Comparison of ENCODE assay signal across 17 cellular contexts in the genomic region with DNA sequence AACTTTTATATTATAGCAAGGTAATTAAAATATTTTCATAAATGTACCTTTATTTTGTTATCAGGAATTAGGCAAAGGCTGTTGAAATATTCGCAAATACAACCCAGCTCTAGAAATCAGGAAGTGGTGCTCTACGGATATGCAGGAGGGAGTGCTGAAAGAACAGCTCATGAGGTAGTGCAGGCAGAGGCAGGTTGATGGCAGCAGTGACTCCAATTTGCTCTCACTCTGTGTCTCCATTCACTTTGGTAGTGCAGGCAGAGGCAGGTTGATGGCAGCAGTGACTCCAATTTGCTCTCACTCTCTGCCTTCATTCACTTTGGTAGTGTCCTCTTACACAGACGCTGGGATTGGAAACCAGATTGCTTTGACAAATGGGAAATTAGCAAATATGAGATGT.
A peak's percentile ranks its signal among the peaks of the same experiment; 100 is the strongest.
DNase-seq lines count a peak whose midpoint lies in the region; ATAC-seq, FAIRE-seq and TF ChIP-seq lines count a peak whose summit lies in the region.
"Had no signal": no experiment of that assay in that cellular context is flagged by ENCODE, and none has a peak within 500 bp of the region (broad histone marks: within the 10 kb centered on the region; RNA-seq: fewer than 3 reads in every experiment).

No MANE protein-coding gene starts in this region.

- DNase-seq in A172 (ENCODE audit: low spot score) (peak; percentile 19), GM23338 (ENCODE audit: low spot score) (peak; percentile 62), NCI-H2029 (lab: John Stamatoyannopoulos, UW) (peak; percentile 59), chondrocyte (ENCODE audit: low spot score) (no peak), NCI-H146 (lab: John Stamatoyannopoulos, UW) (no peak), GM12892 (ENCODE audit: insufficient read length) (no peak)
- DNase-seq in stimulated activated naive B cell treated with anti-CD40 and anti-IgM and Interleukin-4, amounts not matched to agents 10 μg/mL and 1 μg/mL and 100 μg/mL, for 72 hours = no peak
- DNase-seq: activated CD4-positive, CD25-positive, alpha-beta regulatory T cell; activated naive CD4-positive, alpha-beta T cell treated with Interleukin-2 at 50 U/mL for 16 hours; DND-41; effector CD4-positive, alpha-beta T cell; foreskin fibroblast; NCI-H187 treated with DMSO at 0.1 percent for 48 hours; pancreas; spleen had no signal

- no peak overlapping the region for H3K27ac ChIP-seq in GM23338 (ENCODE audit: low read depth)
- H3K27ac ChIP-seq: pancreas, spleen, thoracic aorta had no signal

- FAIRE-seq in GM12892 (lab: Jason Lieb, UNC) = no peak
- FAIRE-seq: pancreas had no signal

- H3K27ac Mint-ChIP-seq in GM23338 = no peak overlapping the region
- no peak overlapping the region for H3K27ac Mint-ChIP-seq in chondrocyte (ENCODE audit: unreplicated experiment)
- H3K27ac Mint-ChIP-seq in stimulated activated naive B cell treated with anti-CD40 and anti-IgM and Interleukin-4, amounts not matched to agents 10 μg/mL and 1 μg/mL and 100 μg/mL, for 72 hours = no peak overlapping the region

- no peaks in the 10 kb centered on the region for H3K36me3 ChIP-seq in GM23338 (ENCODE audit: insufficient read depth)
- H3K36me3 ChIP-seq: pancreas, spleen, thoracic aorta had no signal

- ATAC-seq in GM23338 (peak; percentile 95), GM18909 (IDR thresholded peaks at IDR 0.05; ENCODE audit: poor library complexity, unreplicated experiment) (no peak)
- no peak for ATAC-seq in stimulated activated naive B cell treated with anti-CD40 and anti-IgM and Interleukin-4, amounts not matched to agents 10 μg/mL and 1 μg/mL and 100 μg/mL, for 72 hours (replicated peaks)

- no peaks in the 10 kb centered on the region for H3K79me2 ChIP-seq in GM23338 (replicated peaks; ENCODE audit: insufficient read depth)

- peaks cover 11% of the 10 kb centered on the region; the same call in 2 of the 3 replicates for H3K9me3 Mint-ChIP-seq in GM23338
- peaks cover 3% of the 10 kb centered on the region for H3K9me3 Mint-ChIP-seq in chondrocyte (ENCODE audit: low read depth)
- peaks cover 3 to 7% of the 10 kb centered on the region in 2 donors for H3K9me3 Mint-ChIP-seq in stimulated activated naive B cell treated with anti-CD40 and anti-IgM and Interleukin-4, amounts not matched to agents 10 μg/mL and 1 μg/mL and 100 μg/mL, for 72 hours

- H3K4me3 Mint-ChIP-seq in GM23338 = no peak overlapping the region
- no peak overlapping the region for H3K4me3 Mint-ChIP-seq in chondrocyte (ENCODE audit: unreplicated experiment)
- H3K4me3 Mint-ChIP-seq in stimulated activated naive B cell treated with anti-CD40 and anti-IgM and Interleukin-4, amounts not matched to agents 10 μg/mL and 1 μg/mL and 100 μg/mL, for 72 hours = no peak overlapping the region

- peaks cover 2% of the 10 kb centered on the region; the same call in 2 of the 3 replicates for H3K4me1 Mint-ChIP-seq in GM23338
- H3K4me1 Mint-ChIP-seq in chondrocyte (ENCODE audit: low read depth) = no peaks in the 10 kb centered on the region
- H3K4me1 Mint-ChIP-seq in stimulated activated naive B cell treated with anti-CD40 and anti-IgM and Interleukin-4, amounts not matched to agents 10 μg/mL and 1 μg/mL and 100 μg/mL, for 72 hours = no peaks in the 10 kb centered on the region

- TF ChIP-seq CTCF in GM23338 (conservative IDR thresholded peaks at IDR 0.05; ENCODE audit: low read depth in 2 of 2) (peak in 1 of 2 experiments; percentile 60; a peak in 2 of 4 replicates), chondrocyte (IDR thresholded peaks at IDR 0.05) (peak; percentile 46)

- H3K27me3 ChIP-seq in GM23338 (ENCODE audit: insufficient read depth) = no peaks in the 10 kb centered on the region
- H3K27me3 ChIP-seq: pancreas, spleen had no signal

- peaks cover 1% of the 10 kb centered on the region for H3K27me3 Mint-ChIP-seq in GM23338 (ENCODE audit: insufficient read depth, low read depth, poor library complexity)
- no peaks in the 10 kb centered on the region for H3K27me3 Mint-ChIP-seq in chondrocyte (ENCODE audit: low read depth)
- no peaks in the 10 kb centered on the region for H3K27me3 Mint-ChIP-seq in stimulated activated naive B cell treated with anti-CD40 and anti-IgM and Interleukin-4, amounts not matched to agents 10 μg/mL and 1 μg/mL and 100 μg/mL, for 72 hours

- H3K36me3 Mint-ChIP-seq in GM23338 (ENCODE audit: low read depth) = peaks cover 4% of the 10 kb centered on the region; the same call in 1 of the 3 replicates
- H3K36me3 Mint-ChIP-seq in chondrocyte (ENCODE audit: low read depth) = no peaks in the 10 kb centered on the region
- no peaks in the 10 kb centered on the region for H3K36me3 Mint-ChIP-seq in stimulated activated naive B cell treated with anti-CD40 and anti-IgM and Interleukin-4, amounts not matched to agents 10 μg/mL and 1 μg/mL and 100 μg/mL, for 72 hours

- H3K4me3 ChIP-seq in GM23338 = no peak overlapping the region
- H3K4me3 ChIP-seq: pancreas, spleen, thoracic aorta had no signal

- no peaks in the 10 kb centered on the region for H3F3A ChIP-seq in GM23338 (replicated peaks; ENCODE audit: low read depth)

- no peak for TF ChIP-seq POLR2A in GM12892 (IDR thresholded peaks at IDR 0.05; ENCODE audit: low read depth, low read length)

- no peaks in the 10 kb centered on the region for H3K9me2 ChIP-seq in GM23338 (ENCODE audit: insufficient read depth)

- H3K4me2 ChIP-seq in GM23338 = no peak overlapping the region

- no peaks in the 10 kb centered on the region for H4K20me1 ChIP-seq in GM23338 (replicated peaks; ENCODE audit: insufficient read depth)

- H2AFZ ChIP-seq in GM23338 = no peak overlapping the region

- H3K4me1 ChIP-seq in GM23338 (ENCODE audit: insufficient read depth) = no peaks in the 10 kb centered on the region
- H3K4me1 ChIP-seq: pancreas, spleen had no signal

TF ChIP-seq in GM23338, 12 proteins besides CTCF, POLR2A, EP300 and RAD21 (continues in another document):
- TF ChIP-seq, protein P1, sequence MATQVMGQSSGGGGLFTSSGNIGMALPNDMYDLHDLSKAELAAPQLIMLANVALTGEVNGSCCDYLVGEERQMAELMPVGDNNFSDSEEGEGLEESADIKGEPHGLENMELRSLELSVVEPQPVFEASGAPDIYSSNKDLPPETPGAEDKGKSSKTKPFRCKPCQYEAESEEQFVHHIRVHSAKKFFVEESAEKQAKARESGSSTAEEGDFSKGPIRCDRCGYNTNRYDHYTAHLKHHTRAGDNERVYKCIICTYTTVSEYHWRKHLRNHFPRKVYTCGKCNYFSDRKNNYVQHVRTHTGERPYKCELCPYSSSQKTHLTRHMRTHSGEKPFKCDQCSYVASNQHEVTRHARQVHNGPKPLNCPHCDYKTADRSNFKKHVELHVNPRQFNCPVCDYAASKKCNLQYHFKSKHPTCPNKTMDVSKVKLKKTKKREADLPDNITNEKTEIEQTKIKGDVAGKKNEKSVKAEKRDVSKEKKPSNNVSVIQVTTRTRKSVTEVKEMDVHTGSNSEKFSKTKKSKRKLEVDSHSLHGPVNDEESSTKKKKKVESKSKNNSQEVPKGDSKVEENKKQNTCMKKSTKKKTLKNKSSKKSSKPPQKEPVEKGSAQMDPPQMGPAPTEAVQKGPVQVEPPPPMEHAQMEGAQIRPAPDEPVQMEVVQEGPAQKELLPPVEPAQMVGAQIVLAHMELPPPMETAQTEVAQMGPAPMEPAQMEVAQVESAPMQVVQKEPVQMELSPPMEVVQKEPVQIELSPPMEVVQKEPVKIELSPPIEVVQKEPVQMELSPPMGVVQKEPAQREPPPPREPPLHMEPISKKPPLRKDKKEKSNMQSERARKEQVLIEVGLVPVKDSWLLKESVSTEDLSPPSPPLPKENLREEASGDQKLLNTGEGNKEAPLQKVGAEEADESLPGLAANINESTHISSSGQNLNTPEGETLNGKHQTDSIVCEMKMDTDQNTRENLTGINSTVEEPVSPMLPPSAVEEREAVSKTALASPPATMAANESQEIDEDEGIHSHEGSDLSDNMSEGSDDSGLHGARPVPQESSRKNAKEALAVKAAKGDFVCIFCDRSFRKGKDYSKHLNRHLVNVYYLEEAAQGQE (IDR thresholded peaks at IDR 0.05; ENCODE audit: unreplicated experiment) = peak; percentile 69

Comparison
In these comparisons a context has a peak if more than half of its experiments do, and no peak if none do; other contexts are left out.
1. DNase-seq: peak in A172 (single experiment), GM23338 (single experiment) and NCI-H2029 (single experiment); none in chondrocyte (single experiment), stimulated activated naive B cell treated with anti-CD40 and anti-IgM and Interleukin-4, amounts not matched to agents 10 μg/mL and 1 μg/mL and 100 μg/mL, for 72 hours (single experiment), NCI-H146 (single experiment) and GM12892 (single experiment).